ENCODE assay signal across 8 cellular contexts in genomic region chr6:136317023-136317649, GRCh38. TPM values are rescaled to one million over a fixed set of nuclear protein-coding genes. Genes with fewer than 3 reads are reported as not detected.
A peak's percentile ranks its signal among the peaks of the same experiment; 100 is the strongest.
DNase-seq lines count a peak whose midpoint lies in the region; ATAC-seq and TF ChIP-seq lines count a peak whose summit lies in the region.

No MANE protein-coding gene starts in this region.

- no peaks in the 10 kb centered on the region for H3K36me3 ChIP-seq in adrenal gland (replicated peaks in 1 of 2)
- H3K36me3 ChIP-seq in sigmoid colon: no peaks in the 10 kb centered on the region

- DNase-seq in DMS114 treated with DMSO at 0.1 percent for 48 hours (lab: John Stamatoyannopoulos, UW; ENCODE audit: unreplicated experiment): peak; percentile 19
- DNase-seq in NB4 (ENCODE audit: low read depth): peak; percentile 69
- peak; percentile 14 to 41 for DNase-seq in SW 1271 (lab: John Stamatoyannopoulos, UW)
- DNase-seq in adrenal gland: peak; percentile 52 to 82 (median 56)
- peak in 1 of 3 donors; percentile 36 for DNase-seq in right cardiac atrium
- DNase-seq in sigmoid colon: no peak
- DNase-seq in posterior vena cava (ENCODE audit: low spot score): no peak

- TF ChIP-seq POLR2A in NB4 (IDR thresholded peaks at IDR 0.05; ENCODE audit: extremely low read depth, insufficient read length) (no peak), adrenal gland (IDR thresholded peaks at IDR 0.05) (no peak), sigmoid colon (IDR thresholded peaks at IDR 0.05) (no peak)

- ATAC-seq in GM21576 (IDR thresholded peaks at IDR 0.05; ENCODE audit: unreplicated experiment) (peak; percentile 73), right cardiac atrium (peak; percentile 71 to 78)

- H3K27me3 ChIP-seq in adrenal gland (no peaks in the 10 kb centered on the region), right cardiac atrium (ENCODE audit: control insufficient read depth, insufficient read depth) (no peaks in the 10 kb centered on the region), sigmoid colon (no peaks in the 10 kb centered on the region)

- H3K27ac ChIP-seq in adrenal gland (no peak overlapping the region), right cardiac atrium (ENCODE audit: low read length) (no peak overlapping the region), sigmoid colon (no peak overlapping the region)

- H3K4me1 ChIP-seq in adrenal gland (replicated peaks in 1 of 2) (no peaks in the 10 kb centered on the region), right cardiac atrium (ENCODE audit: control insufficient read depth, insufficient read depth, low read length) (no peaks in the 10 kb centered on the region), sigmoid colon (no peaks in the 10 kb centered on the region)

- TF ChIP-seq EP300 in sigmoid colon (IDR thresholded peaks at IDR 0.05): no peak

- 34 to 41% (median 38%) methylated on average over 5 of the region's 5 CpGs for WGBS in adrenal gland, 4 donors
- WGBS in right cardiac atrium: 40% methylated on average over 5 of the region's 5 CpGs
- WGBS in sigmoid colon, 2 donors: 25 to 50% methylated on average over 5 of the region's 5 CpGs

- H3K9me3 ChIP-seq in adrenal gland (replicated peaks in 1 of 3) (no peaks in the 10 kb centered on the region), right cardiac atrium (ENCODE audit: control insufficient read depth, low read length) (no peaks in the 10 kb centered on the region), sigmoid colon (no peaks in the 10 kb centered on the region)

- H3K4me3 ChIP-seq in NB4 (ENCODE audit: low read depth, low read length) (no peak overlapping the region), adrenal gland (no peak overlapping the region), right cardiac atrium (ENCODE audit: low read length) (no peak overlapping the region), sigmoid colon (no peak overlapping the region)

- TF ChIP-seq CTCF in NB4 (IDR thresholded peaks at IDR 0.05; ENCODE audit: low read depth, low read length): peak; percentile 72
- peak; percentile 67 to 91 (median 80) for TF ChIP-seq CTCF in adrenal gland (IDR thresholded peaks at IDR 0.05)
- TF ChIP-seq CTCF in sigmoid colon (IDR thresholded peaks at IDR 0.05): peak; percentile 52 to 77 (median 63)

- intact Hi-C loops in adrenal gland (cut with DNase I) (loop anchor here in 1 of 2 donors (10.0 kb wide), 1 partner anchor 782 kb away; no protein-coding TSS in a partner anchor), right cardiac atrium (cut with DNase I) (loop anchor here in 2 of 4 donors (5.0 to 10.0 kb wide), 2 partner anchors 782 to 865 kb away; no protein-coding TSS in a partner anchor), sigmoid colon (cut with DNase I) (loop anchor here (5.0 kb wide), 1 partner anchor 810 kb away; no protein-coding TSS in a partner anchor), posterior vena cava (cut with DNase I) (no loop called here)

RNA-seq across cellular contexts. Expression of gene BCLAF1, which starts 27.5 kb away (rescaled TPM):
- total RNA-seq in adrenal gland: 100 to 1,000 TPM in 6 of 8 donors, 10 to 100 TPM in 2; 55.7 to 156 (median 112) TPM
- 100 to 1,000 TPM in 1 of 3 donors, 10 to 100 TPM in 2; 27.7 to 207 (median 40.5) TPM for polyA plus RNA-seq in adrenal gland
- 10 to 100 TPM; 67.2 to 98.8 (median 77.1) TPM for total RNA-seq in right cardiac atrium
- polyA plus RNA-seq in right cardiac atrium: 15.6 TPM
- 100 to 1,000 TPM in 1 of 4 donors, 10 to 100 TPM in 3; 78.0 to 139 (median 91.2) TPM for total RNA-seq in sigmoid colon
- 10 to 100 TPM; 17.6 to 34.0 (median 18.6) TPM for polyA plus RNA-seq in sigmoid colon
- total RNA-seq in posterior vena cava: 10 to 100 TPM; 88.9 to 98.7 TPM

Comparison
In these comparisons a context has a peak if more than half of its experiments do, and no peak if none do; other contexts are left out.
1. DNase-seq: peak in DMS114 treated with DMSO at 0.1 percent for 48 hours (single experiment), NB4 (single experiment), SW 1271 (2 of 2) and adrenal gland (7 of 7); none in sigmoid colon (single experiment) and posterior vena cava (single experiment).
2. Peak in every context shown above with its lines, with median percentiles within 50 percentile points of each other: CTCF ChIP-seq.